In genomic region chr5:168362097-168362885, GRCh38 we compare ENCODE assay signal across 1 cellular context.
A peak's percentile ranks its signal among the peaks of the same experiment; 100 is the strongest.
TF ChIP-seq lines count a peak whose summit lies in the region.

No MANE protein-coding gene starts in this region.

TF ChIP-seq in HepG2, 621 proteins besides CTCF, POLR2A, EP300 and RAD21 (continued from another document and continues in another):
- peak; percentile 65; the same call in 1 of the 2 replicates for TF ChIP-seq ZBTB20 (CRISPR knock-in tag; IDR thresholded peaks at IDR 0.05; ENCODE audit: borderline replicate concordance, low read depth)
- TF ChIP-seq ELF3 (CRISPR knock-in tag; IDR thresholded peaks at IDR 0.05): peak; percentile 63
- TF ChIP-seq HDAC6 (IDR thresholded peaks at IDR 0.05; ENCODE audit: low read depth, low read length): no peak
- TF ChIP-seq, protein P1, sequence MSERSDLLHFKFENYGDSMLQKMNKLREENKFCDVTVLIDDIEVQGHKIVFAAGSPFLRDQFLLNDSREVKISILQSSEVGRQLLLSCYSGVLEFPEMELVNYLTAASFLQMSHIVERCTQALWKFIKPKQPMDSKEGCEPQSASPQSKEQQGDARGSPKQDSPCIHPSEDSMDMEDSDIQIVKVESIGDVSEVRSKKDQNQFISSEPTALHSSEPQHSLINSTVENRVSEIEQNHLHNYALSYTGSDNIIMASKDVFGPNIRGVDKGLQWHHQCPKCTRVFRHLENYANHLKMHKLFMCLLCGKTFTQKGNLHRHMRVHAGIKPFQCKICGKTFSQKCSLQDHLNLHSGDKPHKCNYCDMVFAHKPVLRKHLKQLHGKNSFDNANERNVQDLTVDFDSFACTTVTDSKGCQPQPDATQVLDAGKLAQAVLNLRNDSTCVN (CRISPR knock-in tag; IDR thresholded peaks at IDR 0.05; ENCODE audit: borderline replicate concordance): peak; percentile 97
- TF ChIP-seq ZNF160 (CRISPR knock-in tag; IDR thresholded peaks at IDR 0.05): no peak
- no peak for TF ChIP-seq HOXA5 (CRISPR knock-in tag; IDR thresholded peaks at IDR 0.05)
- TF ChIP-seq MBNL3 (CRISPR knock-in tag; conservative IDR thresholded peaks at IDR 0.05): no peak
- TF ChIP-seq, protein P2, sequence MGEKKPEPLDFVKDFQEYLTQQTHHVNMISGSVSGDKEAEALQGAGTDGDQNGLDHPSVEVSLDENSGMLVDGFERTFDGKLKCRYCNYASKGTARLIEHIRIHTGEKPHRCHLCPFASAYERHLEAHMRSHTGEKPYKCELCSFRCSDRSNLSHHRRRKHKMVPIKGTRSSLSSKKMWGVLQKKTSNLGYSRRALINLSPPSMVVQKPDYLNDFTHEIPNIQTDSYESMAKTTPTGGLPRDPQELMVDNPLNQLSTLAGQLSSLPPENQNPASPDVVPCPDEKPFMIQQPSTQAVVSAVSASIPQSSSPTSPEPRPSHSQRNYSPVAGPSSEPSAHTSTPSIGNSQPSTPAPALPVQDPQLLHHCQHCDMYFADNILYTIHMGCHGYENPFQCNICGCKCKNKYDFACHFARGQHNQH (CRISPR knock-in tag; IDR thresholded peaks at IDR 0.05): peak; percentile 88; the same call in 1 of the 2 replicates
- no peak for TF ChIP-seq ZNF281 (CRISPR knock-in tag; IDR thresholded peaks at IDR 0.05; ENCODE audit: borderline replicate concordance)
- TF ChIP-seq, protein P3, sequence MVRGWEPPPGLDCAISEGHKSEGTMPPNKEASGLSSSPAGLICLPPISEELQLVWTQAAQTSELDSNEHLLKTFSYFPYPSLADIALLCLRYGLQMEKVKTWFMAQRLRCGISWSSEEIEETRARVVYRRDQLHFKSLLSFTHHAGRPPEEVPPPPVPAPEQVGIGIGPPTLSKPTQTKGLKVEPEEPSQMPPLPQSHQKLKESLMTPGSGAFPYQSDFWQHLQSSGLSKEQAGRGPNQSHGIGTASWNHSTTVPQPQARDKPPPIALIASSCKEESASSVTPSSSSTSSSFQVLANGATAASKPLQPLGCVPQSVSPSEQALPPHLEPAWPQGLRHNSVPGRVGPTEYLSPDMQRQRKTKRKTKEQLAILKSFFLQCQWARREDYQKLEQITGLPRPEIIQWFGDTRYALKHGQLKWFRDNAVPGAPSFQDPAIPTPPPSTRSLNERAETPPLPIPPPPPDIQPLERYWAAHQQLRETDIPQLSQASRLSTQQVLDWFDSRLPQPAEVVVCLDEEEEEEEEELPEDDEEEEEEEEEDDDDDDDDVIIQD (CRISPR knock-in tag; IDR thresholded peaks at IDR 0.05; ENCODE audit: low read depth): peak; percentile 69; the same call in 1 of the 2 replicates
- no peak for TF ChIP-seq ZNF577 (CRISPR knock-in tag; IDR thresholded peaks at IDR 0.05; ENCODE audit: borderline replicate concordance, low read depth)
- TF ChIP-seq, protein P4, sequence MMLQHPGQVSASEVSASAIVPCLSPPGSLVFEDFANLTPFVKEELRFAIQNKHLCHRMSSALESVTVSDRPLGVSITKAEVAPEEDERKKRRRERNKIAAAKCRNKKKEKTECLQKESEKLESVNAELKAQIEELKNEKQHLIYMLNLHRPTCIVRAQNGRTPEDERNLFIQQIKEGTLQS (CRISPR knock-in tag; IDR thresholded peaks at IDR 0.05): peak; percentile 83
- TF ChIP-seq POLR2AphosphoS2 (IDR thresholded peaks at IDR 0.05; ENCODE audit: low read depth, low read length): no peak
- TF ChIP-seq, protein P5, sequence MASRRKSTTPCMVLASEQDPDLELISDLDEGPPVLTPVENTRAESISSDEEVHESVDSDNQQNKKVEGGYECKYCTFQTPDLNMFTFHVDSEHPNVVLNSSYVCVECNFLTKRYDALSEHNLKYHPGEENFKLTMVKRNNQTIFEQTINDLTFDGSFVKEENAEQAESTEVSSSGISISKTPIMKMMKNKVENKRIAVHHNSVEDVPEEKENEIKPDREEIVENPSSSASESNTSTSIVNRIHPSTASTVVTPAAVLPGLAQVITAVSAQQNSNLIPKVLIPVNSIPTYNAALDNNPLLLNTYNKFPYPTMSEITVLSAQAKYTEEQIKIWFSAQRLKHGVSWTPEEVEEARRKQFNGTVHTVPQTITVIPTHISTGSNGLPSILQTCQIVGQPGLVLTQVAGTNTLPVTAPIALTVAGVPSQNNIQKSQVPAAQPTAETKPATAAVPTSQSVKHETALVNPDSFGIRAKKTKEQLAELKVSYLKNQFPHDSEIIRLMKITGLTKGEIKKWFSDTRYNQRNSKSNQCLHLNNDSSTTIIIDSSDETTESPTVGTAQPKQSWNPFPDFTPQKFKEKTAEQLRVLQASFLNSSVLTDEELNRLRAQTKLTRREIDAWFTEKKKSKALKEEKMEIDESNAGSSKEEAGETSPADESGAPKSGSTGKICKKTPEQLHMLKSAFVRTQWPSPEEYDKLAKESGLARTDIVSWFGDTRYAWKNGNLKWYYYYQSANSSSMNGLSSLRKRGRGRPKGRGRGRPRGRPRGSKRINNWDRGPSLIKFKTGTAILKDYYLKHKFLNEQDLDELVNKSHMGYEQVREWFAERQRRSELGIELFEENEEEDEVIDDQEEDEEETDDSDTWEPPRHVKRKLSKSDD (CRISPR knock-in tag; IDR thresholded peaks at IDR 0.05; ENCODE audit: low read depth): no peak
- TF ChIP-seq TFE3 (CRISPR knock-in tag; IDR thresholded peaks at IDR 0.05): peak; percentile 16; the same call in 1 of the 2 replicates
- TF ChIP-seq SOX6 (IDR thresholded peaks at IDR 0.05): no peak
- peak; percentile 85 for TF ChIP-seq SOX6 (CRISPR knock-in tag; IDR thresholded peaks at IDR 0.05)
- TF ChIP-seq FOXJ3 (CRISPR knock-in tag; IDR thresholded peaks at IDR 0.05; ENCODE audit: borderline replicate concordance): peak; percentile 54; the same call in 1 of the 2 replicates
- TF ChIP-seq, protein P6, sequence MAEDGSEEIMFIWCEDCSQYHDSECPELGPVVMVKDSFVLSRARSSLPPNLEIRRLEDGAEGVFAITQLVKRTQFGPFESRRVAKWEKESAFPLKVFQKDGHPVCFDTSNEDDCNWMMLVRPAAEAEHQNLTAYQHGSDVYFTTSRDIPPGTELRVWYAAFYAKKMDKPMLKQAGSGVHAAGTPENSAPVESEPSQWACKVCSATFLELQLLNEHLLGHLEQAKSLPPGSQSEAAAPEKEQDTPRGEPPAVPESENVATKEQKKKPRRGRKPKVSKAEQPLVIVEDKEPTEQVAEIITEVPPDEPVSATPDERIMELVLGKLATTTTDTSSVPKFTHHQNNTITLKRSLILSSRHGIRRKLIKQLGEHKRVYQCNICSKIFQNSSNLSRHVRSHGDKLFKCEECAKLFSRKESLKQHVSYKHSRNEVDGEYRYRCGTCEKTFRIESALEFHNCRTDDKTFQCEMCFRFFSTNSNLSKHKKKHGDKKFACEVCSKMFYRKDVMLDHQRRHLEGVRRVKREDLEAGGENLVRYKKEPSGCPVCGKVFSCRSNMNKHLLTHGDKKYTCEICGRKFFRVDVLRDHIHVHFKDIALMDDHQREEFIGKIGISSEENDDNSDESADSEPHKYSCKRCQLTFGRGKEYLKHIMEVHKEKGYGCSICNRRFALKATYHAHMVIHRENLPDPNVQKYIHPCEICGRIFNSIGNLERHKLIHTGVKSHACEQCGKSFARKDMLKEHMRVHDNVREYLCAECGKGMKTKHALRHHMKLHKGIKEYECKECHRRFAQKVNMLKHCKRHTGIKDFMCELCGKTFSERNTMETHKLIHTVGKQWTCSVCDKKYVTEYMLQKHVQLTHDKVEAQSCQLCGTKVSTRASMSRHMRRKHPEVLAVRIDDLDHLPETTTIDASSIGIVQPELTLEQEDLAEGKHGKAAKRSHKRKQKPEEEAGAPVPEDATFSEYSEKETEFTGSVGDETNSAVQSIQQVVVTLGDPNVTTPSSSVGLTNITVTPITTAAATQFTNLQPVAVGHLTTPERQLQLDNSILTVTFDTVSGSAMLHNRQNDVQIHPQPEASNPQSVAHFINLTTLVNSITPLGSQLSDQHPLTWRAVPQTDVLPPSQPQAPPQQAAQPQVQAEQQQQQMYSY (CRISPR knock-in tag; IDR thresholded peaks at IDR 0.05): no peak
- no peak for TF ChIP-seq CCDC6 (CRISPR knock-in tag; IDR thresholded peaks at IDR 0.05)
- TF ChIP-seq CREB1 (IDR thresholded peaks at IDR 0.05): no peak
- peak; percentile 65 for TF ChIP-seq CREB1 (CRISPR knock-in tag; IDR thresholded peaks at IDR 0.05)
- 0 out of 2 replicates have a peak, but pooled peaks have one; percentile 64 for TF ChIP-seq TARDBP (CRISPR knock-in tag; IDR thresholded peaks at IDR 0.05)
- TF ChIP-seq, protein P7, sequence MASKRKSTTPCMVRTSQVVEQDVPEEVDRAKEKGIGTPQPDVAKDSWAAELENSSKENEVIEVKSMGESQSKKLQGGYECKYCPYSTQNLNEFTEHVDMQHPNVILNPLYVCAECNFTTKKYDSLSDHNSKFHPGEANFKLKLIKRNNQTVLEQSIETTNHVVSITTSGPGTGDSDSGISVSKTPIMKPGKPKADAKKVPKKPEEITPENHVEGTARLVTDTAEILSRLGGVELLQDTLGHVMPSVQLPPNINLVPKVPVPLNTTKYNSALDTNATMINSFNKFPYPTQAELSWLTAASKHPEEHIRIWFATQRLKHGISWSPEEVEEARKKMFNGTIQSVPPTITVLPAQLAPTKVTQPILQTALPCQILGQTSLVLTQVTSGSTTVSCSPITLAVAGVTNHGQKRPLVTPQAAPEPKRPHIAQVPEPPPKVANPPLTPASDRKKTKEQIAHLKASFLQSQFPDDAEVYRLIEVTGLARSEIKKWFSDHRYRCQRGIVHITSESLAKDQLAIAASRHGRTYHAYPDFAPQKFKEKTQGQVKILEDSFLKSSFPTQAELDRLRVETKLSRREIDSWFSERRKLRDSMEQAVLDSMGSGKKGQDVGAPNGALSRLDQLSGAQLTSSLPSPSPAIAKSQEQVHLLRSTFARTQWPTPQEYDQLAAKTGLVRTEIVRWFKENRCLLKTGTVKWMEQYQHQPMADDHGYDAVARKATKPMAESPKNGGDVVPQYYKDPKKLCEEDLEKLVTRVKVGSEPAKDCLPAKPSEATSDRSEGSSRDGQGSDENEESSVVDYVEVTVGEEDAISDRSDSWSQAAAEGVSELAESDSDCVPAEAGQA (IDR thresholded peaks at IDR 0.05; ENCODE audit: low read depth): no peak
- TF ChIP-seq, protein P7 (CRISPR knock-in tag; IDR thresholded peaks at IDR 0.05; ENCODE audit: borderline replicate concordance): no peak
- no peak for TF ChIP-seq TOPORS (CRISPR knock-in tag; IDR thresholded peaks at IDR 0.05)
- 0 out of 2 replicates have a peak, but pooled peaks have one; percentile 11 for TF ChIP-seq ADNP (CRISPR knock-in tag; IDR thresholded peaks at IDR 0.05)
- TF ChIP-seq KLF12 (CRISPR knock-in tag; IDR thresholded peaks at IDR 0.05; ENCODE audit: borderline replicate concordance): no peak
- TF ChIP-seq SRSF9 (IDR thresholded peaks at IDR 0.05; ENCODE audit: borderline replicate concordance, insufficient read depth, low read depth, low read length, poor library complexity, severe bottlenecking): no peak
- TF ChIP-seq EHMT2 (IDR thresholded peaks at IDR 0.05; ENCODE audit: borderline replicate concordance, low read depth, low read length): 0 out of 2 replicates have a peak, but pooled peaks have one; percentile 68
- peak; percentile 98 for TF ChIP-seq PPARG (CRISPR knock-in tag; conservative IDR thresholded peaks at IDR 0.05)
